ENCODE assay signal across 10 cellular contexts in genomic region chr1:33060579-33061083, GRCh38. TPM values are rescaled to one million over a fixed set of nuclear protein-coding genes. Genes with fewer than 3 reads are reported as not detected.
DNase-seq lines count a peak whose midpoint lies in the region; ATAC-seq and TF ChIP-seq lines count a peak whose summit lies in the region.
"Had no signal": no experiment of that assay in that cellular context is flagged by ENCODE, and none has a peak within 500 bp of the region (broad histone marks: within the 10 kb centered on the region; RNA-seq: fewer than 3 reads in every experiment).

No MANE protein-coding gene starts in this region.

- WGBS in heart left ventricle, 4 donors, result 64 to 88% (median 74%) methylated on average over 2 of the region's 2 CpGs

- intact Hi-C loops in heart left ventricle (cut with DNase I), result no loop called here

- TF ChIP-seq CTCF in heart left ventricle (IDR thresholded peaks at IDR 0.05), result no peak

- no peaks in the 10 kb centered on the region for H3K27me3 ChIP-seq in heart left ventricle

- no peak for TF ChIP-seq POLR2A in heart left ventricle (IDR thresholded peaks at IDR 0.05)

- peak overlapping the region in 5 of 12 donors; percentile 18 to 61 (median 51) for H3K27ac ChIP-seq in heart left ventricle
- H3K27ac ChIP-seq: epithelial cell of prostate had no signal

- H3K36me3 ChIP-seq in heart left ventricle, result no peaks in the 10 kb centered on the region

- H3K4me1 ChIP-seq in heart left ventricle, result peaks cover 0 to 19% (median 5%) of the 10 kb centered on the region in 12 donors

- peak; percentile 90 to 98 (median 98) for ATAC-seq in heart left ventricle
- no peak for ATAC-seq in GM21390 (IDR thresholded peaks at IDR 0.05; ENCODE audit: unreplicated experiment)
- ATAC-seq in HG03571 (IDR thresholded peaks at IDR 0.05; ENCODE audit: unreplicated experiment), result no peak
- ATAC-seq: stimulated activated effector memory CD8-positive, alpha-beta T cell treated with anti-CD3 and anti-CD28 coated beads, Interleukin-12 subunit alpha, Interleukin-12 subunit beta, amount 100 ng/mL, for 72 hours had no signal

- DNase-seq in HCEC 1CT (peak; percentile 87), anterior cingulate cortex (lab: John Stamatoyannopoulos, UW) (peak in 42 of 58 donors; percentile 11 to 63 (median 38)), heart left ventricle (peak; percentile 73 to 85 (median 83)), skeletal muscle cell (ENCODE audit: low read depth) (peak; percentile 88), T-helper 2 cell (no peak)
- no peak for DNase-seq in activated CD8-positive, alpha-beta memory T cell treated with anti-CD3 and anti-CD28 coated beads, Interleukin-2, amount 50 U/mL, for 48 hours

- H3K4me3 ChIP-seq in heart left ventricle, result no peak overlapping the region
- no peak overlapping the region for H3K4me3 ChIP-seq in skeletal muscle cell (ENCODE audit: low read depth, low read length)

- peaks cover 0 to 35% (median 29%) of the 10 kb centered on the region in 12 donors for H3K9me3 ChIP-seq in heart left ventricle

RNA-seq across cellular contexts. Expression of gene AZIN2, which starts 20.3 kb away (rescaled TPM):
- 1 to 10 TPM; 1.4 to 5.4 (median 3.1) TPM for total RNA-seq in heart left ventricle
- 1 to 10 TPM; 1.3 to 1.4 TPM for polyA plus RNA-seq in heart left ventricle

RNA-seq across cellular contexts. Expression of gene AK2, which starts 23.9 kb away (rescaled TPM):
- 100 to 1,000 TPM; 101 to 189 (median 120) TPM for total RNA-seq in heart left ventricle
- polyA plus RNA-seq in heart left ventricle, result 100 to 1,000 TPM; 153 to 292 TPM

Comparison
In these comparisons a context has a peak if more than half of its experiments do, and no peak if none do; other contexts are left out.
1. DNase-seq: peak in HCEC 1CT (single experiment), anterior cingulate cortex (42 of 58), heart left ventricle (5 of 5) and skeletal muscle cell (single experiment); none in activated CD8-positive, alpha-beta memory T cell treated with anti-CD3 and anti-CD28 coated beads, Interleukin-2, amount 50 U/mL, for 48 hours (single experiment) and T-helper 2 cell (0 of 5).
2. ATAC-seq: peak in heart left ventricle (4 of 4); none in GM21390 (single experiment) and HG03571 (single experiment).